In the genomic region with DNA sequence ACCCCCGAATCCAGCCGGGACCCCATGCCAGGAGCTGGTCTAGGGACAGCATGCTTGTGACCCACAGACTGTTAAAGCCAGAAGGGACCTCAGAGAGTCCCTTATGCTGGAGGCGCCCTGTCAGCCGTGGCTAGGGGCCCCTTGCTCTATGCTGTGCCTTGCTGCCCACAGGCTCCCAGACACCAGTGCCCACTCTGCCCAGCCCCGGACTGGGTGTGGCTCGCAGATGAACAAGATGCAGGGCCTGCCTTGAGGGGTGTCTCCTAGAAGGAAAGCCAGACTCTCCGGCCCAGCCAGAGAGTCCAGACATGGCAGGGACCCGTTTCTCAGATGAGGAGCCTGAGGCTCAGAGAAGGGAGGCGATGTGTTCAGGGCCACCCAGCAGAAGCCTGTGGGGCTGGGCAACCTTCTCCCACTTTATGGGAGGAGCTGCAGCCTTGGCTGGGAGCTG, we compare ENCODE assay signal across 2 cellular contexts.
TF ChIP-seq lines count a peak whose summit lies in the region.

No MANE protein-coding gene starts in this region.

TF ChIP-seq in H1, 55 proteins besides CTCF, POLR2A, EP300 and RAD21:
- TF ChIP-seq SIN3A (conservative IDR thresholded peaks at IDR 0.05 in 1 of 2, IDR thresholded peaks at IDR 0.05 in 1 of 2; ENCODE audit: low read depth in 1 of 2, low read length in 2 of 2) (no peak), NANOG (IDR thresholded peaks at IDR 0.05; ENCODE audit: insufficient read depth, low read depth, low read length, poor library complexity, severe bottlenecking) (no peak), CEBPB (IDR thresholded peaks at IDR 0.05; ENCODE audit: low read depth, low read length) (no peak), KDM4A (IDR thresholded peaks at IDR 0.05; ENCODE audit: low read depth, low read length, severe bottlenecking) (no peak), TEAD4 (IDR thresholded peaks at IDR 0.05; ENCODE audit: low read depth, low read length) (no peak), SP4 (IDR thresholded peaks at IDR 0.05; ENCODE audit: low read length) (no peak), YY1 (IDR thresholded peaks at IDR 0.05; ENCODE audit: low read depth, low read length) (no peak)
- TF ChIP-seq, protein P1, sequence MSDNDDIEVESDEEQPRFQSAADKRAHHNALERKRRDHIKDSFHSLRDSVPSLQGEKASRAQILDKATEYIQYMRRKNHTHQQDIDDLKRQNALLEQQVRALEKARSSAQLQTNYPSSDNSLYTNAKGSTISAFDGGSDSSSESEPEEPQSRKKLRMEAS (IDR thresholded peaks at IDR 0.05): no peak
- TF ChIP-seq, protein P2, sequence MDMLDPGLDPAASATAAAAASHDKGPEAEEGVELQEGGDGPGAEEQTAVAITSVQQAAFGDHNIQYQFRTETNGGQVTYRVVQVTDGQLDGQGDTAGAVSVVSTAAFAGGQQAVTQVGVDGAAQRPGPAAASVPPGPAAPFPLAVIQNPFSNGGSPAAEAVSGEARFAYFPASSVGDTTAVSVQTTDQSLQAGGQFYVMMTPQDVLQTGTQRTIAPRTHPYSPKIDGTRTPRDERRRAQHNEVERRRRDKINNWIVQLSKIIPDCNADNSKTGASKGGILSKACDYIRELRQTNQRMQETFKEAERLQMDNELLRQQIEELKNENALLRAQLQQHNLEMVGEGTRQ (IDR thresholded peaks at IDR 0.05; ENCODE audit: low read length): no peak

TF ChIP-seq in HepG2, 621 proteins besides CTCF, POLR2A, EP300 and RAD21:
- TF ChIP-seq ZSCAN21 (CRISPR knock-in tag; IDR thresholded peaks at IDR 0.05; ENCODE audit: borderline replicate concordance): no peak
- no peak for TF ChIP-seq ZC3H4 (CRISPR knock-in tag; IDR thresholded peaks at IDR 0.05; ENCODE audit: borderline replicate concordance)
- TF ChIP-seq MEF2D (CRISPR knock-in tag; IDR thresholded peaks at IDR 0.05): no peak
- no peak for TF ChIP-seq JUND (CRISPR knock-in tag; IDR thresholded peaks at IDR 0.05)
- TF ChIP-seq ZNF207 (IDR thresholded peaks at IDR 0.05; ENCODE audit: borderline replicate concordance): no peak
- TF ChIP-seq ZNF776 (CRISPR knock-in tag; IDR thresholded peaks at IDR 0.05): no peak
- no peak for TF ChIP-seq IRX3 (CRISPR knock-in tag; IDR thresholded peaks at IDR 0.05; ENCODE audit: borderline replicate concordance, low read depth)
- TF ChIP-seq, protein P3, sequence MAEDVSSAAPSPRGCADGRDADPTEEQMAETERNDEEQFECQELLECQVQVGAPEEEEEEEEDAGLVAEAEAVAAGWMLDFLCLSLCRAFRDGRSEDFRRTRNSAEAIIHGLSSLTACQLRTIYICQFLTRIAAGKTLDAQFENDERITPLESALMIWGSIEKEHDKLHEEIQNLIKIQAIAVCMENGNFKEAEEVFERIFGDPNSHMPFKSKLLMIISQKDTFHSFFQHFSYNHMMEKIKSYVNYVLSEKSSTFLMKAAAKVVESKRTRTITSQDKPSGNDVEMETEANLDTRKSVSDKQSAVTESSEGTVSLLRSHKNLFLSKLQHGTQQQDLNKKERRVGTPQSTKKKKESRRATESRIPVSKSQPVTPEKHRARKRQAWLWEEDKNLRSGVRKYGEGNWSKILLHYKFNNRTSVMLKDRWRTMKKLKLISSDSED (CRISPR knock-in tag; IDR thresholded peaks at IDR 0.05): no peak
- no peak for TF ChIP-seq ZNF670 (CRISPR knock-in tag; IDR thresholded peaks at IDR 0.05; ENCODE audit: borderline replicate concordance)
- no peak for TF ChIP-seq ZNF292 (CRISPR knock-in tag; IDR thresholded peaks at IDR 0.05; ENCODE audit: borderline replicate concordance, low read depth)
- TF ChIP-seq ZSCAN29 (CRISPR knock-in tag; conservative IDR thresholded peaks at IDR 0.05): no peak
- TF ChIP-seq SIX1 (CRISPR knock-in tag; IDR thresholded peaks at IDR 0.05; ENCODE audit: borderline replicate concordance): no peak
- no peak for TF ChIP-seq ERF (CRISPR knock-in tag; IDR thresholded peaks at IDR 0.05)
